Comparison of ENCODE assay signal across 21 cellular contexts in genomic region chr22:32395107-32395506, GRCh38. TPM values are rescaled to one million over a fixed set of nuclear protein-coding genes. Genes with fewer than 3 reads are reported as not detected.
A peak's percentile ranks its signal among the peaks of the same experiment; 100 is the strongest.
DNase-seq lines count a peak whose midpoint lies in the region; ATAC-seq and TF ChIP-seq lines count a peak whose summit lies in the region.
"Had no signal": no experiment of that assay in that cellular context is flagged by ENCODE, and none has a peak within 500 bp of the region (broad histone marks: within the 10 kb centered on the region; RNA-seq: fewer than 3 reads in every experiment).

No MANE protein-coding gene starts in this region.

- in situ Hi-C loops in HAP-1 (cut with MboI; ENCODE audit: low sequenced_read_pairs), result no loop called here

- H4K20me1 ChIP-seq in MM.1S (ENCODE audit: insufficient read depth, low read length), result no peaks in the 10 kb centered on the region

- H3K9me3 ChIP-seq in MM.1S (replicated peaks; ENCODE audit: insufficient read depth, low read length) (no peaks in the 10 kb centered on the region), HAP-1 (no peaks in the 10 kb centered on the region)
- H3K9me3 ChIP-seq: A549, Peyer's patch, SJCRH30 had no signal

- no peak overlapping the region for H3K4me3 ChIP-seq in MM.1S (ENCODE audit: low read length)
- no peak overlapping the region for H3K4me3 ChIP-seq in HAP-1
- H3K4me3 ChIP-seq: A549, Peyer's patch, SJCRH30 had no signal

- no peak for DNase-seq in activated T-cell treated with anti-CD3 and anti-CD28 coated beads, Interleukin-2, amount 50 U/mL, for 72 hours
- no peak for DNase-seq in activated T-cell treated with anti-CD3 and anti-CD28 coated beads, Interleukin-2, amount 50 U/mL, for 4 hours
- DNase-seq in MM.1S, result peak; percentile 82
- DNase-seq in activated T-helper 1 cell treated with anti-CD3 and anti-CD28 coated beads, Interleukin-12 subunit alpha, Interleukin-12 subunit beta, Interleukin-2, Interleukin-4 antibody, amounts not matched to agents 30 ng/mL and 10 ng/mL and 1 ng/mL, durations not matched to agents 14 hours and 24 hours and 36 hours (ENCODE audit: low spot score), result no peak
- DNase-seq in stimulated activated effector memory CD8-positive, alpha-beta T cell treated with anti-CD3 and anti-CD28 coated beads, Interleukin-12 subunit alpha, Interleukin-12 subunit beta, amount 100 ng/mL, for 72 hours (ENCODE audit: low spot score in 2 of 2), result no peak
- no peak for DNase-seq in HAP-1 (ENCODE audit: low spot score in 2 of 2)
- DNase-seq in NCI-H748 (lab: John Stamatoyannopoulos, UW; ENCODE audit: unreplicated experiment), result no peak
- DNase-seq: DMS79, MV-4-11, NCI-H1105 treated with DMSO at 0.1 percent for 48 hours, NCI-H2029 treated with DMSO at 0.1 percent for 48 hours, NCI-H226, NCI-H524, NCI-H82, Peyer's patch, SJCRH30 had no signal

- peaks cover 9 to 13% of the 10 kb centered on the region in 2 donors for H3K36me3 Mint-ChIP-seq in activated T-cell treated with anti-CD3 and anti-CD28 coated beads, Interleukin-2, amount 50 U/mL, for 72 hours (ENCODE audit: insufficient read depth in 2 of 2)
- H3K36me3 Mint-ChIP-seq in activated T-cell treated with anti-CD3 and anti-CD28 coated beads, Interleukin-2, amount 50 U/mL, for 4 hours (ENCODE audit: insufficient read depth), result peaks cover 49% of the 10 kb centered on the region
- peaks cover 44% of the 10 kb centered on the region for H3K36me3 Mint-ChIP-seq in activated T-helper 1 cell treated with anti-CD3 and anti-CD28 coated beads, Interleukin-12 subunit alpha, Interleukin-12 subunit beta, Interleukin-2, Interleukin-4 antibody, amounts not matched to agents 30 ng/mL and 10 ng/mL and 1 ng/mL, durations not matched to agents 14 hours and 24 hours and 36 hours (ENCODE audit: low read depth)
- peaks cover 100% of the 10 kb centered on the region for H3K36me3 Mint-ChIP-seq in stimulated activated effector memory CD8-positive, alpha-beta T cell treated with anti-CD3 and anti-CD28 coated beads, Interleukin-12 subunit alpha, Interleukin-12 subunit beta, amount 100 ng/mL, for 72 hours

- H3K27ac ChIP-seq in MM.1S (ENCODE audit: low read length), result peak overlapping the region; percentile 57
- H3K27ac ChIP-seq: A549, Peyer's patch, SJCRH30 had no signal

- peak; percentile 65 to 81 for ATAC-seq in activated T-cell treated with anti-CD3 and anti-CD28 coated beads, Interleukin-2, amount 50 U/mL, for 72 hours (replicated peaks in 1 of 2)
- ATAC-seq in activated T-cell treated with anti-CD3 and anti-CD28 coated beads, Interleukin-2, amount 50 U/mL, for 4 hours, result no peak
- peak; percentile 49 for ATAC-seq in stimulated activated effector memory CD8-positive, alpha-beta T cell treated with anti-CD3 and anti-CD28 coated beads, Interleukin-12 subunit alpha, Interleukin-12 subunit beta, amount 100 ng/mL, for 72 hours
- ATAC-seq: A549 had no signal

- no peak for TF ChIP-seq CTCF in MM.1S (IDR thresholded peaks at IDR 0.05; ENCODE audit: low read length)

- peak overlapping the region; percentile 6; the same call in 1 of the 2 replicates for H3K4me2 ChIP-seq in MM.1S (ENCODE audit: low read depth, low read length)
- H3K4me2 ChIP-seq: A549 had no signal

- intact Hi-C loops in activated T-helper 1 cell treated with anti-CD3 and anti-CD28 coated beads, Interleukin-12 subunit alpha, Interleukin-12 subunit beta, Interleukin-2, Interleukin-4 antibody, amounts not matched to agents 30 ng/mL and 10 ng/mL and 1 ng/mL, durations not matched to agents 14 hours and 24 hours and 36 hours (cut with micrococcal nuclease), result no loop called here

- H3K9ac ChIP-seq in MM.1S (ENCODE audit: low read length), result no peak overlapping the region

- H3K27me3 ChIP-seq in MM.1S (replicated peaks; ENCODE audit: insufficient read depth, low read length) (no peaks in the 10 kb centered on the region), HAP-1 (ENCODE audit: low read depth) (no peaks in the 10 kb centered on the region)
- H3K27me3 ChIP-seq: Peyer's patch, SJCRH30 had no signal

- peak overlapping the region; percentile 51 for H3K27ac Mint-ChIP-seq in activated T-cell treated with anti-CD3 and anti-CD28 coated beads, Interleukin-2, amount 50 U/mL, for 72 hours
- H3K27ac Mint-ChIP-seq in activated T-helper 1 cell treated with anti-CD3 and anti-CD28 coated beads, Interleukin-12 subunit alpha, Interleukin-12 subunit beta, Interleukin-2, Interleukin-4 antibody, amounts not matched to agents 30 ng/mL and 10 ng/mL and 1 ng/mL, durations not matched to agents 14 hours and 24 hours and 36 hours, result peak overlapping the region; percentile 5
- H3K27ac Mint-ChIP-seq in stimulated activated effector memory CD8-positive, alpha-beta T cell treated with anti-CD3 and anti-CD28 coated beads, Interleukin-12 subunit alpha, Interleukin-12 subunit beta, amount 100 ng/mL, for 72 hours, result peak overlapping the region; percentile 63
- H3K27ac Mint-ChIP-seq: B cell, IgD-negative memory B cell had no signal

- no peak overlapping the region for H2AFZ ChIP-seq in MM.1S (ENCODE audit: low read length)

- no peaks in the 10 kb centered on the region for H3K9me2 ChIP-seq in MM.1S (replicated peaks; ENCODE audit: insufficient read depth, low read length)

- H3K9me3 Mint-ChIP-seq in activated T-cell treated with anti-CD3 and anti-CD28 coated beads, Interleukin-2, amount 50 U/mL, for 72 hours, result no peaks in the 10 kb centered on the region
- H3K9me3 Mint-ChIP-seq in activated T-cell treated with anti-CD3 and anti-CD28 coated beads, Interleukin-2, amount 50 U/mL, for 4 hours, result no peaks in the 10 kb centered on the region
- no peaks in the 10 kb centered on the region for H3K9me3 Mint-ChIP-seq in activated T-helper 1 cell treated with anti-CD3 and anti-CD28 coated beads, Interleukin-12 subunit alpha, Interleukin-12 subunit beta, Interleukin-2, Interleukin-4 antibody, amounts not matched to agents 30 ng/mL and 10 ng/mL and 1 ng/mL, durations not matched to agents 14 hours and 24 hours and 36 hours
- no peaks in the 10 kb centered on the region for H3K9me3 Mint-ChIP-seq in stimulated activated effector memory CD8-positive, alpha-beta T cell treated with anti-CD3 and anti-CD28 coated beads, Interleukin-12 subunit alpha, Interleukin-12 subunit beta, amount 100 ng/mL, for 72 hours
- H3K9me3 Mint-ChIP-seq: CD14-positive monocyte, IgD-negative memory B cell had no signal

- H3K4me1 ChIP-seq in MM.1S (ENCODE audit: low read length) (peaks cover 23% of the 10 kb centered on the region), HAP-1 (no peaks in the 10 kb centered on the region)
- H3K4me1 ChIP-seq: A549, Peyer's patch, SJCRH30 had no signal

- peaks cover 9% of the 10 kb centered on the region; the same call in 1 of the 2 replicates for H3K79me2 ChIP-seq in MM.1S (ENCODE audit: low read length)

- H3K36me3 ChIP-seq in MM.1S (replicated peaks; ENCODE audit: insufficient read depth, low read length) (peaks cover 27% of the 10 kb centered on the region), HAP-1 (replicated peaks) (peaks cover 77% of the 10 kb centered on the region)

- H3F3A ChIP-seq in MM.1S (ENCODE audit: insufficient read depth, low read length), result peaks cover 23% of the 10 kb centered on the region

- no peak overlapping the region for H3K4me3 Mint-ChIP-seq in activated T-cell treated with anti-CD3 and anti-CD28 coated beads, Interleukin-2, amount 50 U/mL, for 72 hours
- H3K4me3 Mint-ChIP-seq in activated T-cell treated with anti-CD3 and anti-CD28 coated beads, Interleukin-2, amount 50 U/mL, for 4 hours, result no peak overlapping the region
- no peak overlapping the region for H3K4me3 Mint-ChIP-seq in activated T-helper 1 cell treated with anti-CD3 and anti-CD28 coated beads, Interleukin-12 subunit alpha, Interleukin-12 subunit beta, Interleukin-2, Interleukin-4 antibody, amounts not matched to agents 30 ng/mL and 10 ng/mL and 1 ng/mL, durations not matched to agents 14 hours and 24 hours and 36 hours
- H3K4me3 Mint-ChIP-seq in stimulated activated effector memory CD8-positive, alpha-beta T cell treated with anti-CD3 and anti-CD28 coated beads, Interleukin-12 subunit alpha, Interleukin-12 subunit beta, amount 100 ng/mL, for 72 hours, result no peak overlapping the region
- H3K4me3 Mint-ChIP-seq: B cell, CD14-positive monocyte, IgD-negative memory B cell had no signal

- H3K27me3 Mint-ChIP-seq in activated T-cell treated with anti-CD3 and anti-CD28 coated beads, Interleukin-2, amount 50 U/mL, for 72 hours (ENCODE audit: low read depth), result no peaks in the 10 kb centered on the region
- no peaks in the 10 kb centered on the region for H3K27me3 Mint-ChIP-seq in activated T-cell treated with anti-CD3 and anti-CD28 coated beads, Interleukin-2, amount 50 U/mL, for 4 hours (ENCODE audit: low read depth)
- no peaks in the 10 kb centered on the region for H3K27me3 Mint-ChIP-seq in activated T-helper 1 cell treated with anti-CD3 and anti-CD28 coated beads, Interleukin-12 subunit alpha, Interleukin-12 subunit beta, Interleukin-2, Interleukin-4 antibody, amounts not matched to agents 30 ng/mL and 10 ng/mL and 1 ng/mL, durations not matched to agents 14 hours and 24 hours and 36 hours (ENCODE audit: insufficient read depth)
- H3K27me3 Mint-ChIP-seq: B cell, IgD-negative memory B cell had no signal

- peaks cover 18% of the 10 kb centered on the region for H3K4me1 Mint-ChIP-seq in activated T-cell treated with anti-CD3 and anti-CD28 coated beads, Interleukin-2, amount 50 U/mL, for 72 hours (ENCODE audit: low read depth)
- H3K4me1 Mint-ChIP-seq in activated T-cell treated with anti-CD3 and anti-CD28 coated beads, Interleukin-2, amount 50 U/mL, for 4 hours (ENCODE audit: low read depth), result no peaks in the 10 kb centered on the region
- H3K4me1 Mint-ChIP-seq in activated T-helper 1 cell treated with anti-CD3 and anti-CD28 coated beads, Interleukin-12 subunit alpha, Interleukin-12 subunit beta, Interleukin-2, Interleukin-4 antibody, amounts not matched to agents 30 ng/mL and 10 ng/mL and 1 ng/mL, durations not matched to agents 14 hours and 24 hours and 36 hours (ENCODE audit: low read depth), result no peaks in the 10 kb centered on the region
- H3K4me1 Mint-ChIP-seq in stimulated activated effector memory CD8-positive, alpha-beta T cell treated with anti-CD3 and anti-CD28 coated beads, Interleukin-12 subunit alpha, Interleukin-12 subunit beta, amount 100 ng/mL, for 72 hours, result no peaks in the 10 kb centered on the region
- H3K4me1 Mint-ChIP-seq: B cell, CD14-positive monocyte, IgD-negative memory B cell had no signal

RNA-seq across cellular contexts. Expression of gene RTCB, which starts 16.9 kb away (rescaled TPM):
- 100 to 1,000 TPM; 106 to 107 TPM for total RNA-seq in activated T-cell treated with anti-CD3 and anti-CD28 coated beads, Interleukin-2, amount 50 U/mL, for 72 hours
- total RNA-seq in activated T-cell treated with anti-CD3 and anti-CD28 coated beads, Interleukin-2, amount 50 U/mL, for 4 hours, result 100 to 1,000 TPM; 120 to 131 (median 124) TPM
- 103 and 105 TPM in 2 replicates for total RNA-seq in activated T-helper 1 cell treated with anti-CD3 and anti-CD28 coated beads, Interleukin-12 subunit alpha, Interleukin-12 subunit beta, Interleukin-2, Interleukin-4 antibody, amounts not matched to agents 30 ng/mL and 10 ng/mL and 1 ng/mL, durations not matched to agents 14 hours and 24 hours and 36 hours

RNA-seq across cellular contexts. Expression of gene RFPL3, which starts 37.4 kb away (rescaled TPM):
- not detected for total RNA-seq in activated T-cell treated with anti-CD3 and anti-CD28 coated beads, Interleukin-2, amount 50 U/mL, for 72 hours
- not detected for total RNA-seq in activated T-cell treated with anti-CD3 and anti-CD28 coated beads, Interleukin-2, amount 50 U/mL, for 4 hours
- total RNA-seq in activated T-helper 1 cell treated with anti-CD3 and anti-CD28 coated beads, Interleukin-12 subunit alpha, Interleukin-12 subunit beta, Interleukin-2, Interleukin-4 antibody, amounts not matched to agents 30 ng/mL and 10 ng/mL and 1 ng/mL, durations not matched to agents 14 hours and 24 hours and 36 hours, result not detected in 2 replicates
- total RNA-seq: B cell, OCI-LY7, Peyer's patch, SJCRH30 had no signal

Comparison
In these comparisons a context has a peak if more than half of its experiments do, and no peak if none do; other contexts are left out.
1. ATAC-seq: peak in activated T-cell treated with anti-CD3 and anti-CD28 coated beads, Interleukin-2, amount 50 U/mL, for 72 hours (2 of 2) and stimulated activated effector memory CD8-positive, alpha-beta T cell treated with anti-CD3 and anti-CD28 coated beads, Interleukin-12 subunit alpha, Interleukin-12 subunit beta, amount 100 ng/mL, for 72 hours (single experiment); none in activated T-cell treated with anti-CD3 and anti-CD28 coated beads, Interleukin-2, amount 50 U/mL, for 4 hours (0 of 2).
2. H3K27ac Mint-ChIP-seq: peak in every context shown above with its lines; median percentile 63 in stimulated activated effector memory CD8-positive, alpha-beta T cell treated with anti-CD3 and anti-CD28 coated beads, Interleukin-12 subunit alpha, Interleukin-12 subunit beta, amount 100 ng/mL, for 72 hours; 51 in activated T-cell treated with anti-CD3 and anti-CD28 coated beads, Interleukin-2, amount 50 U/mL, for 72 hours; 5 in activated T-helper 1 cell treated with anti-CD3 and anti-CD28 coated beads, Interleukin-12 subunit alpha, Interleukin-12 subunit beta, Interleukin-2, Interleukin-4 antibody, amounts not matched to agents 30 ng/mL and 10 ng/mL and 1 ng/mL, durations not matched to agents 14 hours and 24 hours and 36 hours.